9 cellular contexts compared by ENCODE assay signal in genomic region chr1:160437432-160438319, GRCh38. TPM values are rescaled to one million over a fixed set of nuclear protein-coding genes. Genes with fewer than 3 reads are reported as not detected.
DNase-seq lines count a peak whose midpoint lies in the region; ATAC-seq, FAIRE-seq and TF ChIP-seq lines count a peak whose summit lies in the region.
"Had no signal": no experiment of that assay in that cellular context is flagged by ENCODE, and none has a peak within 500 bp of the region (broad histone marks: within the 10 kb centered on the region; RNA-seq: fewer than 3 reads in every experiment).

No MANE protein-coding gene starts in this region.

- DNase-seq in foreskin keratinocyte, result no peak
- DNase-seq in NCI-H1092 (lab: John Stamatoyannopoulos, UW), result no peak
- no peak for DNase-seq in middle frontal gyrus (ENCODE audit: extremely low spot score, low spot score)
- no peak for DNase-seq in H54 (ENCODE audit: insufficient read length, low spot score)
- DNase-seq in HPDE6-E6E7 (ENCODE audit: extremely low spot score), result no peak

- peak overlapping the region; percentile 56 for H3K4me3 ChIP-seq in GM08714 (ENCODE audit: low read length)

- no peaks in the 10 kb centered on the region for H3K27me3 Mint-ChIP-seq in IgD-negative memory B cell

- H3K4me3 Mint-ChIP-seq in IgD-negative memory B cell, result peak overlapping the region; percentile 78 to 92 (median 86)

- no peaks in the 10 kb centered on the region for H3K27me3 ChIP-seq in foreskin keratinocyte

- peak; percentile 53 for ATAC-seq in GM21390 (IDR thresholded peaks at IDR 0.05; ENCODE audit: unreplicated experiment)
- ATAC-seq in foreskin keratinocyte, result peak; percentile 31

- peak overlapping the region; percentile 11 for H3K27ac ChIP-seq in foreskin keratinocyte

- no peak for TF ChIP-seq CTCF in foreskin keratinocyte (conservative IDR thresholded peaks at IDR 0.05)

- H3K4me1 ChIP-seq in foreskin keratinocyte, result no peaks in the 10 kb centered on the region

- peaks cover 23 to 37% (median 26%) of the 10 kb centered on the region in 3 donors for H3K4me1 Mint-ChIP-seq in IgD-negative memory B cell

- peaks cover 7 to 18% (median 7%) of the 10 kb centered on the region in 3 donors for H3K9me3 Mint-ChIP-seq in IgD-negative memory B cell

- peaks cover 3% of the 10 kb centered on the region for H3K36me3 Mint-ChIP-seq in IgD-negative memory B cell

- no peak for TF ChIP-seq POLR2A in H54 (IDR thresholded peaks at IDR 0.05; ENCODE audit: low read depth, low read length)

- no peak for FAIRE-seq in H54 (lab: Jason Lieb, UNC)

- H3K27ac Mint-ChIP-seq in IgD-negative memory B cell, result peak overlapping the region; percentile 83 to 98 (median 94)

RNA-seq across cellular contexts. Expression of gene VANGL2, which starts 37.3 kb away (rescaled TPM):
- polyA plus RNA-seq in IgD-negative memory B cell, result not detected
- 8.0 and 9.9 TPM in 2 replicates for total RNA-seq in foreskin keratinocyte
- polyA plus RNA-seq in foreskin keratinocyte, result 5.5 and 5.8 TPM in 2 replicates
- total RNA-seq: lung microvascular endothelial cell had no signal
